Comparison of ENCODE assay signal across 11 cellular contexts in the genomic region with DNA sequence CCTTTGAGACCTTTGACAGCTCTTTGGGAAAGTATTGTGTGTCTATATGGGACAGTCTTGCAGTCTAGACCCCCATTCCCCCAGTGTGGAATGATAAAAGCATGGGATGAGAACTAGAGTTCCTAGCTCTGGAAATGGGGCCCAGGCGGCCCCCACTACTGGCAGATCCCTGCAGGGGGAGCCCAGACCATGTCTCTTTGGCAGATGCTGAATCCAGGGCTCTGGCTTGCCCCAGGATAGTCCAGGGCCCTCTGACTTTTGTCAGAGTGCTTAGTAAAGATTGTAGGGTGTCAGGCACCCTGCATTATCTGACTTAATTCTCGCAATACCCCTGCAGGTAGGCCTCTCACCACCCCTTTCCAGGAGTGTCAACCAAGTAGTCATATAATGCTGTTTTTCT. TPM values are rescaled to one million over a fixed set of nuclear protein-coding genes. Genes with fewer than 3 reads are reported as not detected.
DNase-seq lines count a peak whose midpoint lies in the region; ATAC-seq, FAIRE-seq and TF ChIP-seq lines count a peak whose summit lies in the region.
"Had no signal": no experiment of that assay in that cellular context is flagged by ENCODE, and none has a peak within 500 bp of the region (broad histone marks: within the 10 kb centered on the region; RNA-seq: fewer than 3 reads in every experiment).

No MANE protein-coding gene starts in this region.

- CTCF ChIA-PET in A549 (lab: Yijun Ruan, JAX) (interaction anchor here (0.7 to 8.4 kb wide), 10 partner anchors 8 to 59 kb away, joined by 3 to 32 read pairs (median 4); partner anchors contain the start of gene ALKBH5), WTC11 (lab: Charles Lee) (interaction anchor here (0.5 to 3.0 kb wide), 14 partner anchors 9 to 52 kb away, joined by 3 to 10 read pairs (median 5); partner anchors contain the start of gene ALKBH5)

- intact Hi-C loops in sciatic nerve (cut with DNase I), result no loop called here

- H3K27me3 ChIP-seq in GM06990 (replicated peaks; ENCODE audit: control insufficient read depth, insufficient read depth, low read length), result no peaks in the 10 kb centered on the region

- TF ChIP-seq POLR2A in A549 (IDR thresholded peaks at IDR 0.05; ENCODE audit: low read length), result no peak

- H3K4me1 Mint-ChIP-seq in WTC11, result peaks cover 22% of the 10 kb centered on the region

- no peak for FAIRE-seq in A549 (lab: Jason Lieb, UNC)

- H3K27ac ChIP-seq in A549, result no peak overlapping the region

- TF ChIP-seq RAD21 in A549 (conservative IDR thresholded peaks at IDR 0.05 in 1 of 2, IDR thresholded peaks at IDR 0.05 in 1 of 2), result peak in 1 of 2 experiments; percentile 15; a peak in 1 of 5 replicates

- H3K36me3 ChIP-seq in GM06990 (ENCODE audit: control insufficient read depth, insufficient read depth, low read length), result peaks cover 16% of the 10 kb centered on the region

- peak; percentile 82 to 88; a peak in 5 of 6 replicates for ATAC-seq in A549
- ATAC-seq in WTC11, result peak; percentile 86
- ATAC-seq in sciatic nerve, result no peak

- H3K4me1 ChIP-seq in A549, result peaks cover 42% of the 10 kb centered on the region

- POLR2A ChIA-PET in A549 (lab: Yijun Ruan, JAX) (interaction anchor here (2.9 kb wide), 1 partner anchor 8 kb away, joined by 22 read pairs; the partner anchor contains the start of gene ALKBH5), WTC11 (lab: Charles Lee) (no interaction called here)

- H3K36me3 Mint-ChIP-seq in WTC11, result peaks cover 52% of the 10 kb centered on the region

- TF ChIP-seq EP300 in A549 (IDR thresholded peaks at IDR 0.05), result no peak

- TF ChIP-seq CTCF in A549 (IDR thresholded peaks at IDR 0.05) (peak; percentile 21; the same call in 2 of the 3 replicates), GM06990 (IDR thresholded peaks at IDR 0.05; ENCODE audit: insufficient read depth, low read length, poor library complexity, severe bottlenecking) (peak; percentile 45), WTC11 (IDR thresholded peaks at IDR 0.05) (no peak)

- no peaks in the 10 kb centered on the region for H3K9me3 ChIP-seq in A549

- no peak overlapping the region for H3K4me2 ChIP-seq in A549

- H3K27me3 Mint-ChIP-seq in WTC11 (ENCODE audit: low read depth), result no peaks in the 10 kb centered on the region

- H3K4me3 ChIP-seq in A549, result no peak overlapping the region
- no peak overlapping the region for H3K4me3 ChIP-seq in GM06990 (replicated peaks; ENCODE audit: low read depth, low read length)

- no peak overlapping the region for H3K4me3 Mint-ChIP-seq in WTC11

- DNase-seq in A549 (ENCODE audit: low read depth in 1 of 2, low spot score in 1 of 2), result peak in 1 of 2 experiments; percentile 81
- DNase-seq in GM06990 (ENCODE audit: extremely low read depth, insufficient read length), result no peak
- DNase-seq in WTC11 (ENCODE audit: low spot score), result peak; percentile 38
- peak; percentile 57 for DNase-seq in iPS-NIHi11 (ENCODE audit: low spot score)
- DNase-seq in globus pallidus (ENCODE audit: low spot score), result no peak
- no peak for DNase-seq in sciatic nerve (ENCODE audit: low spot score)
- no peak for DNase-seq in T-helper 2 cell
- no peak for DNase-seq in NCI-H510A (lab: John Stamatoyannopoulos, UW)
- DNase-seq: amniotic stem cell; DMS53; stimulated activated CD8-positive, alpha-beta memory T cell treated with anti-CD3 and anti-CD28 coated beads, Interleukin-4, amount 100 ng/mL, for 48 hours had no signal

- 55% methylated on average over 2 of the region's 2 CpGs for WGBS in A549 (ENCODE audit: missing lambda C conversion rate)

- H3K27ac Mint-ChIP-seq in WTC11, result no peak overlapping the region

- H3K9me3 Mint-ChIP-seq in WTC11, result no peaks in the 10 kb centered on the region

TF ChIP-seq in A549, 52 proteins besides CTCF, POLR2A, EP300 and RAD21:
- no peak for TF ChIP-seq NFE2L2 (conservative IDR thresholded peaks at IDR 0.05; ENCODE audit: low read length)
- TF ChIP-seq RNF2 (IDR thresholded peaks at IDR 0.05; ENCODE audit: borderline replicate concordance, low read depth), result no peak

TF ChIP-seq in WTC11, 78 proteins besides CTCF, POLR2A, EP300 and RAD21:
- TF ChIP-seq ERG (CRISPR knock-in tag; IDR thresholded peaks at IDR 0.05), result no peak

RNA-seq across cellular contexts. Expression of gene ALKBH5, which starts 8.3 kb away (rescaled TPM):
- polyA plus RNA-seq in A549 (2011; rRNA removed) (99.2 and 105 TPM in 2 replicates), A549 (2017; fragmentation: RNase III; extraction: RNeasy Plus Mini Kit Qiagen cat#74134 plus additional on column Dnase treatment) (52.5 to 57.9 TPM (median 54.2 TPM) in 3 replicates)
- polyA plus RNA-seq in A549 (2012; cell fraction: cytosol; rRNA removed), result 69.5 and 90.7 TPM in 2 replicates
- polyA plus RNA-seq in A549 (2012; cell fraction: nucleus; rRNA removed), result 47.9 and 50.7 TPM in 2 replicates
- 158 and 192 TPM in 2 replicates for polyA minus RNA-seq in A549 (2011; rRNA and poly(A)+ RNA removed)
- total RNA-seq in WTC11 (2021) (105 to 115 TPM (median 111 TPM) in 3 replicates), sciatic nerve (96.3 TPM)

RNA-seq across cellular contexts. Expression of gene LLGL1, which starts 33.5 kb away (rescaled TPM):
- polyA plus RNA-seq in A549 (2011; rRNA removed) (11.2 and 13.1 TPM in 2 replicates), A549 (2017; fragmentation: RNase III; extraction: RNeasy Plus Mini Kit Qiagen cat#74134 plus additional on column Dnase treatment) (15.5 to 19.3 TPM (median 18.9 TPM) in 3 replicates)
- polyA plus RNA-seq in A549 (2012; cell fraction: cytosol; rRNA removed), result 26.7 and 42.5 TPM in 2 replicates
- 42.1 and 57.8 TPM in 2 replicates for polyA plus RNA-seq in A549 (2012; cell fraction: nucleus; rRNA removed)
- 13.9 and 20.5 TPM in 2 replicates for polyA minus RNA-seq in A549 (2011; rRNA and poly(A)+ RNA removed)
- total RNA-seq in WTC11 (2021) (76.0 to 87.8 TPM (median 78.6 TPM) in 3 replicates), sciatic nerve (21.4 TPM)

Comparison
In these comparisons a context has a peak if more than half of its experiments do, and no peak if none do; other contexts are left out.
1. DNase-seq: peak in WTC11 (single experiment) and iPS-NIHi11 (single experiment); none in GM06990 (single experiment), globus pallidus (single experiment), sciatic nerve (single experiment), T-helper 2 cell (0 of 5) and NCI-H510A (single experiment).
2. Of the 8 proteins assayed by ChIP-seq in both WTC11 and A549: peak only in WTC11: none; only in A549: CTCF; in both: none; in neither: 7.